ENCODE assay signal across 19 cellular contexts in the genomic region with DNA sequence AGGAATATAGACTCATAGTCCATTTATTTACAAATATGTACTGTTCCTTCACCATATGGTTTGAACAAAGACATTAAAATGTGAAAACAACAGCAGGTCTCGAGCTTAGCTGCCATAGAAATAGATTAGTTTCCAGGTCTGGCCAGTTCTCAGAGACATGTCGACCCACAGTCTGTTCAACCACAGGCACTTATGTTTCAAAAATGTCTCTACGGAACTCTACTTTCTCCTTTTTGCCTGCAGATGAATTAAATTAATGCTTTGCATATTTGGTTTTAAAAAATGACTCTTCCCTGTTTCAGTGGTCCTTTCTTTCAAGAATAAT.
DNase-seq lines count a peak whose midpoint lies in the region; TF ChIP-seq lines count a peak whose summit lies in the region.
"Had no signal": no experiment of that assay in that cellular context is flagged by ENCODE, and none has a peak within 500 bp of the region (broad histone marks: within the 10 kb centered on the region; RNA-seq: fewer than 3 reads in every experiment).

No MANE protein-coding gene starts in this region.

- DNase-seq in LHCN-M2 (ENCODE audit: low read depth): peak; percentile 19
- peak; percentile 37 for DNase-seq in NCI-H2171 treated with DMSO at 0.1 percent for 48 hours (lab: John Stamatoyannopoulos, UW)
- peak; percentile 13 for DNase-seq in WERI-Rb-1
- DNase-seq in hepatocyte (ENCODE audit: low spot score): no peak
- no peak for DNase-seq in inferior parietal cortex (ENCODE audit: extremely low spot score)
- DNase-seq in globus pallidus (ENCODE audit: low spot score): no peak
- no peak for DNase-seq in activated CD4-positive, CD25-positive, alpha-beta regulatory T cell treated with anti-CD3 and anti-CD28 coated beads, Interleukin-2, amount 50 U/mL, for 72 hours
- DNase-seq in NCI-H345 treated with DMSO at 0.1 percent for 48 hours (lab: John Stamatoyannopoulos, UW; ENCODE audit: unreplicated experiment): no peak
- DNase-seq: ACHN; CD4-positive, alpha-beta T cell; Kasumi-1; MG63; NCI-H1930; NCI-H446 treated with DMSO at 0.1 percent for 48 hours; NCI-H748 treated with DMSO at 0.1 percent for 48 hours; Peyer's patch; SW 1271; T-helper 17 cell had no signal

- H3K4me1 ChIP-seq in hepatocyte (ENCODE audit: insufficient read depth): peaks cover 5% of the 10 kb centered on the region
- H3K4me1 ChIP-seq: Peyer's patch had no signal

- no peaks in the 10 kb centered on the region for H3K9me2 ChIP-seq in hepatocyte (replicated peaks; ENCODE audit: insufficient read depth)

- no peaks in the 10 kb centered on the region for H4K20me1 ChIP-seq in hepatocyte (ENCODE audit: insufficient read depth, poor library complexity, severe bottlenecking)
- H4K20me1 ChIP-seq: BLaER1 had no signal

- H3K27ac ChIP-seq in WERI-Rb-1: peak overlapping the region; percentile 66
- peak overlapping the region; percentile 3 for H3K27ac ChIP-seq in hepatocyte
- H3K27ac ChIP-seq: BLaER1, Peyer's patch had no signal

- no peak overlapping the region for H3K4me2 ChIP-seq in hepatocyte
- H3K4me2 ChIP-seq: BLaER1 had no signal

- H3K4me3 ChIP-seq in WERI-Rb-1 (ENCODE audit: low read depth, low read length) (no peak overlapping the region), hepatocyte (no peak overlapping the region)
- H3K4me3 ChIP-seq: BLaER1, MG63, Peyer's patch had no signal

- 94% methylated on average over 3 of the region's 3 CpGs for WGBS in hepatocyte (ENCODE audit: low lambda C conversion rate, missing lambda C conversion rate)

- H3K79me2 ChIP-seq in hepatocyte: no peaks in the 10 kb centered on the region

- no peaks in the 10 kb centered on the region for H3K27me3 ChIP-seq in WERI-Rb-1 (ENCODE audit: insufficient read depth, low read depth, severe bottlenecking)
- no peaks in the 10 kb centered on the region for H3K27me3 ChIP-seq in hepatocyte
- H3K27me3 ChIP-seq: BLaER1, MG63, Peyer's patch had no signal

- no peak for TF ChIP-seq CTCF in WERI-Rb-1 (IDR thresholded peaks at IDR 0.05; ENCODE audit: low read depth, low read length)
- no peak for TF ChIP-seq CTCF in hepatocyte (IDR thresholded peaks at IDR 0.05; ENCODE audit: poor library complexity)

- H3K36me3 ChIP-seq in WERI-Rb-1 (no peaks in the 10 kb centered on the region), hepatocyte (replicated peaks; ENCODE audit: insufficient read depth, low read depth) (no peaks in the 10 kb centered on the region)
- H3K36me3 ChIP-seq: BLaER1, MG63, Peyer's patch had no signal

- H3K9me3 ChIP-seq in WERI-Rb-1 (ENCODE audit: severe bottlenecking) (no peaks in the 10 kb centered on the region), hepatocyte (ENCODE audit: low read depth) (no peaks in the 10 kb centered on the region)
- H3K9me3 ChIP-seq: BLaER1, MG63, Peyer's patch had no signal

- H2AFZ ChIP-seq in hepatocyte: no peak overlapping the region

Comparison
In these comparisons a context has a peak if more than half of its experiments do, and no peak if none do; other contexts are left out.
1. DNase-seq: peak in LHCN-M2 (single experiment), NCI-H2171 treated with DMSO at 0.1 percent for 48 hours (single experiment) and WERI-Rb-1 (single experiment); none in hepatocyte (single experiment), inferior parietal cortex (single experiment), globus pallidus (single experiment), activated CD4-positive, CD25-positive, alpha-beta regulatory T cell treated with anti-CD3 and anti-CD28 coated beads, Interleukin-2, amount 50 U/mL, for 72 hours (single experiment) and NCI-H345 treated with DMSO at 0.1 percent for 48 hours (single experiment).